17 cellular contexts compared by ENCODE assay signal in the genomic region with DNA sequence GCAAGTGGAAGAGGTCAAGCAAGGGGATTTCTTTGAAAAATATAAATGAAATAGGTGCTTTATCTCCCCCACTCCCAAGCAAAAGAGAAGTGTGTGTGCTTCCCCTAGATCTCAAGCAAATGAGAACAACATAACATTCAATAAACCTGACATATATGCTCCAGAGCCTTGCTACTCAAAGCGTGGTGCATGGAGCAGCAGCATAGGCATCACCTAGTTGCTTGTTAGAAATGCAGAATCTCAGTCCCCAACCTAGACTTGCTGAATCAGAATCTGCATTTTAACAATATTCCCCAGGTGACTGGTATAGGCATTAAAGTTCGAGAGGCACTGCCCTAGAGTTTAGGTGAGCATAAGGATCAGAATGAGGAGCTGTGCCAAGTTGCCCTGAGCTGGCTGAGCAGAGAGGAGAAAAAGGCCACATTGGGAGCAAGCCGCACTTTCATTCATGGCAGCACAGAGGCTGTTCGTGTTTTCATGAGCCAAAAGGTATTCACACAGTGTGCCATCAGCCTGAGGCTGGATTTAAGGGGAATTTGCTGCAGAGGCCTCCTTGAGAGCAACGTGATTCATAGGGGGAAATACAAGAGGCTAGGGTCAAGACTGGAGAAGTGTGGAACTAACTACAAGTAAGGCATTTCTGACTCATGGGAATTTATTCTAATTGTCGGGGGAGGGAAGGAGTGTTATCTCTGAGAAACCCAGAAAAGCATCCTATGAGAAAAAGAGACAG. TPM values are rescaled to one million over a fixed set of nuclear protein-coding genes. Genes with fewer than 3 reads are reported as not detected.
DNase-seq lines count a peak whose midpoint lies in the region; ATAC-seq, FAIRE-seq and TF ChIP-seq lines count a peak whose summit lies in the region.
"Had no signal": no experiment of that assay in that cellular context is flagged by ENCODE, and none has a peak within 500 bp of the region (broad histone marks: within the 10 kb centered on the region; RNA-seq: fewer than 3 reads in every experiment).

No MANE protein-coding gene starts in this region.

- TF ChIP-seq CTCF in H1 (IDR thresholded peaks at IDR 0.05; ENCODE audit: control extremely low read depth in 1 of 3, insufficient read depth in 1 of 3, low read depth in 1 of 3, low read length in 3 of 3) (no peak), GM13976 (IDR thresholded peaks at IDR 0.05; ENCODE audit: borderline replicate concordance, control extremely low read depth, extremely low read depth, insufficient read depth, missing control alignments) (no peak)

- peak overlapping the region; percentile 98 for H2AFZ ChIP-seq in H1 (ENCODE audit: low read length)

- H3K9ac ChIP-seq in H1 (replicated peaks in 1 of 4; ENCODE audit: extremely low read depth in 1 of 4, low read depth in 3 of 4, low read length in 3 of 4) (peak overlapping the region in 1 of 4 experiments; percentile 8; a peak in 1 of 7 replicates), mesendoderm (ENCODE audit: low read length) (no peak overlapping the region)
- H3K9ac ChIP-seq: BLaER1 had no signal

- no peaks in the 10 kb centered on the region for H3K36me3 ChIP-seq in H1 (ENCODE audit: control insufficient read depth in 2 of 4, insufficient read depth in 4 of 4, low read length in 3 of 4)
- no peaks in the 10 kb centered on the region for H3K36me3 ChIP-seq in mesendoderm (ENCODE audit: control insufficient read depth, insufficient read depth, low read length)
- H3K36me3 ChIP-seq: BLaER1, heart right ventricle, left ventricle myocardium inferior had no signal

- 0 out of 4 replicates have a peak, but pooled peaks cover 0 to 4% of the 10 kb centered on the region in 2 experiments for H3K9me3 ChIP-seq in H1 (ENCODE audit: insufficient read depth in 2 of 2, low read depth in 1 of 2, low read length in 1 of 2)

- no peak overlapping the region for H4K8ac ChIP-seq in H1 (ENCODE audit: extremely low read depth, insufficient read depth, low read length)
- no peak overlapping the region for H4K8ac ChIP-seq in mesendoderm (ENCODE audit: low read depth, low read length)

- no peaks in the 10 kb centered on the region for H4K20me1 ChIP-seq in H1 (replicated peaks in 1 of 2; ENCODE audit: control insufficient read depth in 1 of 2, insufficient read depth in 2 of 2, low read length in 2 of 2)
- H4K20me1 ChIP-seq: BLaER1 had no signal

- 62% methylated on average over 6 of the region's 6 CpGs; no CpG with 5 or more reads in 1 of the 2 experiments for WGBS in H1 (ENCODE audit: extremely low coverage in 1 of 2, insufficient coverage in 1 of 2, insufficient read length in 1 of 2, insufficient replicate concordance in 2 of 2, low coverage in 1 of 2, low lambda C conversion rate in 2 of 2, missing lambda C conversion rate in 1 of 2), 2 experiments
- WGBS in mesendoderm (ENCODE audit: extremely low coverage, insufficient coverage, low lambda C conversion rate), result no CpG with 5 or more reads among the region's 6 CpGs

- H4K5ac ChIP-seq in H1 (ENCODE audit: insufficient read length, low read depth, low read length), result no peak overlapping the region
- no peak overlapping the region for H4K5ac ChIP-seq in mesendoderm (ENCODE audit: low read length)

- ATAC-seq in GM18502 (IDR thresholded peaks at IDR 0.05; ENCODE audit: poor library complexity, unreplicated experiment) (peak; percentile 55), HG02973 (IDR thresholded peaks at IDR 0.05; ENCODE audit: unreplicated experiment) (no peak), GM21528 (IDR thresholded peaks at IDR 0.05; ENCODE audit: low FRiP score, unreplicated experiment) (no peak), GM21619 (IDR thresholded peaks at IDR 0.05; ENCODE audit: unreplicated experiment) (no peak)
- ATAC-seq: heart right ventricle had no signal

- no peak overlapping the region for H3K4ac ChIP-seq in H1 (replicated peaks; ENCODE audit: insufficient read length, low read depth, low read length)
- H3K4ac ChIP-seq in mesendoderm (ENCODE audit: low read depth, low read length), result no peak overlapping the region

- H2BK12ac ChIP-seq in H1 (ENCODE audit: low read depth, low read length), result no peak overlapping the region

- in situ Hi-C loops in GM13976 (cut with MboI; ENCODE audit: low sequenced_read_pairs, unreplicated experiment), result no loop called here

- H3K79me2 ChIP-seq in H1 (ENCODE audit: control insufficient read depth in 1 of 2, insufficient read depth in 2 of 2, low read length in 2 of 2) (no peaks in the 10 kb centered on the region), mesendoderm (ENCODE audit: control insufficient read depth, insufficient read depth, low read length) (no peaks in the 10 kb centered on the region)

- CTCF ChIA-PET in H1 (lab: Charles Lee; ENCODE audit: partially characterized antibody), result no interaction called here

- TF ChIP-seq RAD21 in H1 (IDR thresholded peaks at IDR 0.05 in 1 of 2, conservative IDR thresholded peaks at IDR 0.05 in 1 of 2; ENCODE audit: low read depth in 2 of 2, low read length in 2 of 2), result no peak

- H3K27me3 ChIP-seq in H1 (replicated peaks in 1 of 4; ENCODE audit: control insufficient read depth in 3 of 4, extremely low read depth in 1 of 4, insufficient read depth in 3 of 4, low read length in 3 of 4) (no peaks in the 10 kb centered on the region), mesendoderm (ENCODE audit: insufficient read depth, low read length, poor library complexity) (no peaks in the 10 kb centered on the region)
- H3K27me3 ChIP-seq: BLaER1, heart right ventricle had no signal

- H3K27ac ChIP-seq in H1 (ENCODE audit: low read depth, low read length) (no peak overlapping the region), mesendoderm (ENCODE audit: low read depth, low read length) (no peak overlapping the region)
- H3K27ac ChIP-seq: BLaER1, heart right ventricle, left ventricle myocardium inferior had no signal

- H3K23ac ChIP-seq in H1 (ENCODE audit: insufficient read length) (no peak overlapping the region), mesendoderm (ENCODE audit: low read length) (no peak overlapping the region)

- FAIRE-seq in H1 (lab: Jason Lieb, UNC), result peak; percentile 50

- no peak overlapping the region; the same call in 1 of the 2 replicates for H2BK20ac ChIP-seq in H1 (ENCODE audit: low read length)

- H2BK5ac ChIP-seq in H1 (ENCODE audit: low read depth, low read length) (no peak overlapping the region), mesendoderm (ENCODE audit: low read length) (no peak overlapping the region)

- DNase-seq in M059J (ENCODE audit: low read depth), result peak; percentile 97
- DNase-seq in H1 (ENCODE audit: low read depth in 1 of 2, low spot score in 2 of 2), result peak in 1 of 2 experiments; percentile 54
- peak; percentile 70 for DNase-seq in mesendoderm
- no peak for DNase-seq in GM13976 (ENCODE audit: low spot score)
- DNase-seq: activated CD4-positive, alpha-beta T cell treated with anti-CD3 and anti-CD28 coated beads for 1 hour; DMS153; heart right ventricle; left ventricle myocardium inferior; NCI-H2081 treated with DMSO at 0.1 percent for 48 hours; NCI-H748 treated with DMSO at 0.1 percent for 48 hours; stimulated activated CD4-positive, alpha-beta T cell treated with anti-CD3 and anti-CD28 coated beads, Interleukin-15, amount 100 ng/mL, for 24 hours had no signal

- H3K4me2 ChIP-seq in H1 (ENCODE audit: insufficient read depth in 1 of 2, low read depth in 2 of 2, low read length in 2 of 2) (peak overlapping the region; percentile 31 to 50; a peak in 3 of 4 replicates), mesendoderm (ENCODE audit: low read length) (no peak overlapping the region)
- H3K4me2 ChIP-seq: BLaER1 had no signal

- no peak for TF ChIP-seq POLR2A in H1 (IDR thresholded peaks at IDR 0.05; ENCODE audit: control extremely low read depth in 1 of 2, low read depth in 2 of 2, low read length in 2 of 2)

- H2BK15ac ChIP-seq in H1 (ENCODE audit: low read length) (no peak overlapping the region; the same call in 1 of the 2 replicates), mesendoderm (replicated peaks; ENCODE audit: low read depth) (no peak overlapping the region)

- H3K14ac ChIP-seq in H1 (ENCODE audit: insufficient read length), result no peak overlapping the region

- H2BK120ac ChIP-seq in H1 (replicated peaks; ENCODE audit: low read depth, low read length), result no peak overlapping the region
- H2BK120ac ChIP-seq in mesendoderm (ENCODE audit: low read depth, low read length), result no peak overlapping the region

- H3K79me1 ChIP-seq in H1 (ENCODE audit: low read depth, low read length), result no peaks in the 10 kb centered on the region
- H3K79me1 ChIP-seq in mesendoderm (ENCODE audit: low read length), result no peaks in the 10 kb centered on the region

- H3K4me3 ChIP-seq in H1 (ENCODE audit: extremely low read depth in 1 of 4, insufficient read depth in 2 of 4, low read depth in 3 of 4, low read length in 4 of 4) (no peak overlapping the region), mesendoderm (ENCODE audit: low read length) (no peak overlapping the region)
- H3K4me3 ChIP-seq: BLaER1, heart right ventricle, left ventricle myocardium inferior had no signal

- H3K4me1 ChIP-seq in H1 (replicated peaks in 1 of 4; ENCODE audit: control insufficient read depth in 3 of 4, insufficient read depth in 4 of 4, low read length in 3 of 4), result peaks cover 3 to 7% (median 4%) of the 10 kb centered on the region in 4 experiments; a peak in 5 of 7 replicates
- peaks cover 5% of the 10 kb centered on the region for H3K4me1 ChIP-seq in mesendoderm (ENCODE audit: control insufficient read depth, low read depth, low read length)
- H3K4me1 ChIP-seq: BLaER1, heart right ventricle, left ventricle myocardium inferior had no signal

- POLR2A ChIA-PET in H1 (lab: Charles Lee; ENCODE audit: partially characterized antibody), result interaction anchor here (0.6 kb wide), 1 partner anchor 13 kb away, joined by 3 read pairs; no protein-coding TSS in a partner anchor

- H2AK5ac ChIP-seq in H1 (ENCODE audit: low read depth, low read length) (no peak overlapping the region), mesendoderm (ENCODE audit: low read length) (no peak overlapping the region)

- H3K18ac ChIP-seq in H1 (ENCODE audit: extremely low read depth, low read length) (peak overlapping the region; percentile 54), mesendoderm (ENCODE audit: low read length) (no peak overlapping the region)

- H3K56ac ChIP-seq in H1 (replicated peaks; ENCODE audit: insufficient read length, low read depth, low read length) (no peak overlapping the region), mesendoderm (ENCODE audit: low read length) (peak overlapping the region; percentile 28)

- no peak overlapping the region for H4K91ac ChIP-seq in H1 (replicated peaks; ENCODE audit: insufficient read length, low read length)

- no peak for TF ChIP-seq EP300 in H1 (IDR thresholded peaks at IDR 0.05; ENCODE audit: borderline replicate concordance in 1 of 2, low read depth in 2 of 2, low read length in 2 of 2)

- H3K23me2 ChIP-seq in H1 (ENCODE audit: low read depth, low read length), result no peaks in the 10 kb centered on the region; the same call in 1 of the 2 replicates

RNA-seq across cellular contexts. Expression of a gene that starts 14.3 kb away (rescaled TPM):
- 2.6 and 3.6 TPM in 2 replicates for total RNA-seq in M059J (2014; rRNA removed; shearing (Covaris generic))
- total RNA-seq in H1 (2021; fragmentation: NEBNext Ultra II Directional; extraction: Animal tissue kit (Norgen Biotek cat#: 25700)), result 25.4 and 26.8 TPM in 2 replicates
- 17.1 TPM in 2 replicates for polyA plus RNA-seq in H1 (2011; rRNA removed)
- polyA plus RNA-seq in H1 (2011; cell fraction: cytosol; rRNA removed), result 17.7 TPM
- 27.7 TPM for polyA plus RNA-seq in H1 (2011; cell fraction: nucleus; rRNA removed)
- 13.5 to 17.6 TPM (median 15.6 TPM) in 4 replicates for polyA plus RNA-seq in H1 (2012, experiment 1 of 2)
- 7.4 TPM for polyA plus RNA-seq in H1 (2012, experiment 2 of 2)
- 26.8 TPM for polyA plus RNA-seq in H1 (2013, experiment 1 of 2)
- polyA plus RNA-seq in H1 (2013, experiment 2 of 2), result 27.2 TPM
- polyA minus RNA-seq in H1 (2011; rRNA and poly(A)+ RNA removed), result 75.4 and 78.3 TPM in 2 replicates
- polyA minus RNA-seq in H1 (2011; cell fraction: cytosol; rRNA and poly(A)+ RNA removed), result 30.8 TPM
- 53.3 TPM for polyA minus RNA-seq in H1 (2011; cell fraction: nucleus; rRNA and poly(A)+ RNA removed)
- 6.3 TPM for polyA plus RNA-seq in mesendoderm (2013, experiment 1 of 2)
- 6.6 TPM for polyA plus RNA-seq in mesendoderm (2013, experiment 2 of 2)
- total RNA-seq: posterior vena cava had no signal
